In genomic region chr3:195859846-195860411, GRCh38 we compare ENCODE assay signal across 13 cellular contexts. TPM values are rescaled to one million over a fixed set of nuclear protein-coding genes. Genes with fewer than 3 reads are reported as not detected.
DNase-seq lines count a peak whose midpoint lies in the region; TF ChIP-seq lines count a peak whose summit lies in the region.
"Had no signal": no experiment of that assay in that cellular context is flagged by ENCODE, and none has a peak within 500 bp of the region (broad histone marks: within the 10 kb centered on the region; RNA-seq: fewer than 3 reads in every experiment).

No MANE protein-coding gene starts in this region.

- no peaks in the 10 kb centered on the region for H3K9me3 Mint-ChIP-seq in brain
- H3K9me3 Mint-ChIP-seq: activated naive CD8-positive, alpha-beta T cell treated with anti-CD3 and anti-CD28 coated beads, Interleukin-2, amount 50 U/mL, for 24 hours; natural killer cell treated with Interleukin-12 subunit alpha and Interleukin-12 subunit beta and Interleukin-15 and Interleukin-18, amount 100 ng/mL, for 72 hours had no signal

- H3K14ac ChIP-seq in trophoblast cell (ENCODE audit: low read length) = peak overlapping the region; percentile 24

- H3K9ac ChIP-seq in trophoblast cell (ENCODE audit: low read length) = no peak overlapping the region

- H3K4me1 ChIP-seq in trophoblast cell (ENCODE audit: control insufficient read depth in 1 of 2, insufficient read depth in 2 of 2, low read length in 2 of 2) = peaks cover 0 to 5% of the 10 kb centered on the region in 2 experiments

- no peak overlapping the region for H2BK12ac ChIP-seq in trophoblast cell (ENCODE audit: low read length)

- TF ChIP-seq CTCF in brain (conservative IDR thresholded peaks at IDR 0.05) = no peak

- no peak overlapping the region for H3K4ac ChIP-seq in trophoblast cell (ENCODE audit: low read depth, low read length)

- H4K12ac ChIP-seq in trophoblast cell (ENCODE audit: low read depth, low read length) = no peak overlapping the region

- no CpG with 5 or more reads among the region's 23 CpGs for whole genome bisulfite sequencing in trophoblast cell (ENCODE audit: extremely low coverage, insufficient coverage, insufficient read length)

- H2BK120ac ChIP-seq in trophoblast cell (ENCODE audit: insufficient read depth, low read length, poor library complexity) = no peak overlapping the region

- no peaks in the 10 kb centered on the region for H3K36me3 Mint-ChIP-seq in brain
- H3K36me3 Mint-ChIP-seq: natural killer cell treated with Interleukin-12 subunit alpha and Interleukin-12 subunit beta and Interleukin-15 and Interleukin-18, amount 100 ng/mL, for 72 hours had no signal

- H3K79me2 ChIP-seq in trophoblast cell (ENCODE audit: control insufficient read depth, insufficient read depth, low read length, poor library complexity) = no peaks in the 10 kb centered on the region

- no peak overlapping the region for H3K18ac ChIP-seq in trophoblast cell (ENCODE audit: low read length)

- H3K4me3 Mint-ChIP-seq in brain = no peak overlapping the region
- H3K4me3 Mint-ChIP-seq: activated naive CD8-positive, alpha-beta T cell treated with anti-CD3 and anti-CD28 coated beads, Interleukin-2, amount 50 U/mL, for 24 hours; natural killer cell treated with Interleukin-12 subunit alpha and Interleukin-12 subunit beta and Interleukin-15 and Interleukin-18, amount 100 ng/mL, for 72 hours had no signal

- H2AFZ ChIP-seq in trophoblast cell (ENCODE audit: insufficient read depth, low read length, poor library complexity) = peak overlapping the region; percentile 8

- peaks cover 2 to 8% of the 10 kb centered on the region in 2 experiments for H3K36me3 ChIP-seq in trophoblast cell (ENCODE audit: control insufficient read depth in 1 of 2, insufficient read depth in 2 of 2, low read length in 2 of 2)
- H3K36me3 ChIP-seq: left ventricle myocardium inferior had no signal

- H4K8ac ChIP-seq in trophoblast cell (ENCODE audit: low read depth, low read length) = peak overlapping the region; percentile 7

- H3K4me2 ChIP-seq in trophoblast cell (ENCODE audit: low read length) = no peak overlapping the region

- no peaks in the 10 kb centered on the region for H3K27me3 ChIP-seq in trophoblast cell (ENCODE audit: insufficient read depth, low read length)

- H3K27me3 Mint-ChIP-seq in brain = no peaks in the 10 kb centered on the region

- H3K27ac Mint-ChIP-seq in brain = peak overlapping the region in 4 of 5 experiments; percentile 41 to 70 (median 56)
- H3K27ac Mint-ChIP-seq: activated naive CD8-positive, alpha-beta T cell treated with anti-CD3 and anti-CD28 coated beads, Interleukin-2, amount 50 U/mL, for 24 hours had no signal

- no peak overlapping the region for H2AK5ac ChIP-seq in trophoblast cell (ENCODE audit: low read length)

- H3K79me1 ChIP-seq in trophoblast cell (ENCODE audit: low read length) = no peaks in the 10 kb centered on the region

- H3K4me3 ChIP-seq in trophoblast cell (ENCODE audit: low read depth, low read length) = no peak overlapping the region
- H3K4me3 ChIP-seq: left ventricle myocardium inferior had no signal

- no peaks in the 10 kb centered on the region for H3K9me3 ChIP-seq in trophoblast cell (ENCODE audit: insufficient read depth, low read depth, low read length)
- H3K9me3 ChIP-seq: left ventricle myocardium inferior had no signal

- H3K23ac ChIP-seq in trophoblast cell (ENCODE audit: low read length) = no peak overlapping the region

- H3K27ac ChIP-seq in trophoblast cell (ENCODE audit: low read depth, low read length) = no peak overlapping the region
- H3K27ac ChIP-seq in caudate nucleus (ENCODE audit: low read depth, low read length) = no peak overlapping the region
- H3K27ac ChIP-seq: 22Rv1, HL-60, left ventricle myocardium inferior had no signal

- H3K4me1 Mint-ChIP-seq in brain = peaks cover 25% of the 10 kb centered on the region

- H2BK5ac ChIP-seq in trophoblast cell (ENCODE audit: low read depth, low read length, poor library complexity) = no peak overlapping the region

- DNase-seq in NCI-H1105 treated with DMSO at 0.1 percent for 48 hours (lab: John Stamatoyannopoulos, UW) (peak; percentile 20), NCI-H1105 (lab: John Stamatoyannopoulos, UW) (no peak), NCI-H345 (lab: John Stamatoyannopoulos, UW) (peak; percentile 67), trophoblast cell (no peak), caudate nucleus (lab: John Stamatoyannopoulos, UW) (no peak), H4 (ENCODE audit: low spot score) (no peak)
- no peak for DNase-seq in stimulated activated CD4-positive, alpha-beta T cell treated with anti-CD3 and anti-CD28 coated beads, Interleukin-2, amount 100 ng/mL, for 48 hours

- no peak overlapping the region for H4K91ac ChIP-seq in trophoblast cell (ENCODE audit: low read depth, low read length)

RNA-seq across cellular contexts. Expression of gene MUC4, which starts 48.2 kb away (rescaled TPM):
- 0.25 TPM for polyA plus RNA-seq in brain (ENCODE audit: insufficient read depth, low read depth, low replicate concordance)
- polyA plus RNA-seq in trophoblast cell (2013) = 0.05 and 0.08 TPM in 2 replicates
- not detected in 2 replicates for total RNA-seq in H4 (2014; rRNA removed; shearing (Covaris generic))

RNA-seq across cellular contexts. Expression of gene TNK2, which starts 48.4 kb away (rescaled TPM):
- polyA plus RNA-seq in brain (ENCODE audit: insufficient read depth, low read depth, low replicate concordance) = 59.9 TPM
- 22.5 TPM in 2 replicates for polyA plus RNA-seq in trophoblast cell (2013)
- 3.7 and 6.4 TPM in 2 replicates for total RNA-seq in H4 (2014; rRNA removed; shearing (Covaris generic))

Comparison
In these comparisons a context has a peak if more than half of its experiments do, and no peak if none do; other contexts are left out.
1. DNase-seq: peak in NCI-H1105 treated with DMSO at 0.1 percent for 48 hours (single experiment) and NCI-H345 (single experiment); none in NCI-H1105 (single experiment), trophoblast cell (0 of 2), caudate nucleus (0 of 61), H4 (single experiment) and stimulated activated CD4-positive, alpha-beta T cell treated with anti-CD3 and anti-CD28 coated beads, Interleukin-2, amount 100 ng/mL, for 48 hours (0 of 2).